In the genomic region with DNA sequence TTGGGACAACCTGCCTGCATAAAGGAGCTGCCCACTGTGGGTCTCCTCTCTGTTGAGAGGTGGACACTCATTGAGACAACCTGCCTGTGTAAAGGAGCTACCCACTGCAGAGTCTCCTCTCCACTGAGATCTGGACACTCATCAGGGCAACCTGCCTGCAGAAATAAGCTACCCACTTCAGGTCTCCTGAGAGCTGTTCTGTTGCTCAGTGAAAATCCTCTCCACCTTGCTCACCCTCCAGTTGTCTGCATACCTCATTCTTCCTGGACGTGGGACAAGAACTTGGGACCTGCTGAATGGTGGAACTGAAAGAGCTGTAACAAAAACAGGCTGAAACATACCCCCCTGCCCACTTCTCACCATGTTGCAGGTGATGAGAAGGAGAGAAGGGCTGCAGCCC, we compare ENCODE assay signal across 22 cellular contexts.
DNase-seq lines count a peak whose midpoint lies in the region; ATAC-seq and TF ChIP-seq lines count a peak whose summit lies in the region.
"Had no signal": no experiment of that assay in that cellular context is flagged by ENCODE, and none has a peak within 500 bp of the region (broad histone marks: within the 10 kb centered on the region; RNA-seq: fewer than 3 reads in every experiment).

No MANE protein-coding gene starts in this region.

- no peak for TF ChIP-seq POLR2A in erythroblast (IDR thresholded peaks at IDR 0.05; ENCODE audit: low read length)

- ATAC-seq in HG03280 (IDR thresholded peaks at IDR 0.05; ENCODE audit: unreplicated experiment) (no peak), HG02623 (IDR thresholded peaks at IDR 0.05; ENCODE audit: unreplicated experiment) (no peak)
- ATAC-seq: A549, GM23338, HCT116 had no signal

- DNase-seq in DMS53 (lab: John Stamatoyannopoulos, UW) = peak; percentile 11
- DNase-seq in DMS53 treated with DMSO at 0.1 percent for 48 hours (lab: John Stamatoyannopoulos, UW; ENCODE audit: unreplicated experiment) = no peak
- DNase-seq in OCI-M1 (lab: John Stamatoyannopoulos, UW) = peak; percentile 37
- DNase-seq in erythroblast (lab: John Stamatoyannopoulos, UW) = peak; percentile 10 to 33
- DNase-seq in stimulated activated CD8-positive, alpha-beta memory T cell treated with anti-CD3 and anti-CD28 coated beads, Interleukin-4, amount 100 ng/mL, for 48 hours = peak; percentile 2
- no peak for DNase-seq in activated naive CD4-positive, alpha-beta T cell (lab: John Stamatoyannopoulos, UW)
- DNase-seq: 8988T; ACHN; AML-193; BE2C; CD4-positive, alpha-beta T cell; CD8-positive, alpha-beta memory T cell; DMS153; DMS79 treated with DMSO at 0.1 percent for 48 hours; GF-D8; H9; HFFc6 had no signal

Comparison
In these comparisons a context has a peak if more than half of its experiments do, and no peak if none do; other contexts are left out.
1. DNase-seq: peak in DMS53 (single experiment), OCI-M1 (single experiment), erythroblast (2 of 2) and stimulated activated CD8-positive, alpha-beta memory T cell treated with anti-CD3 and anti-CD28 coated beads, Interleukin-4, amount 100 ng/mL, for 48 hours (single experiment); none in DMS53 treated with DMSO at 0.1 percent for 48 hours (single experiment) and activated naive CD4-positive, alpha-beta T cell (0 of 4).